In genomic region chr17:2996938-2997670, GRCh38 we compare ENCODE assay signal across 21 cellular contexts.
DNase-seq lines count a peak whose midpoint lies in the region; ATAC-seq and TF ChIP-seq lines count a peak whose summit lies in the region.
"Had no signal": no experiment of that assay in that cellular context is flagged by ENCODE, and none has a peak within 500 bp of the region (broad histone marks: within the 10 kb centered on the region; RNA-seq: fewer than 3 reads in every experiment).

No MANE protein-coding gene starts in this region.

- CTCF ChIA-PET in PC-3 (lab: Charles Lee), result no interaction called here

- H4K20me1 ChIP-seq in PC-3 (ENCODE audit: low read length), result no peaks in the 10 kb centered on the region

- H3K9me3 ChIP-seq in PC-3 (ENCODE audit: low read length), result no peaks in the 10 kb centered on the region
- no peaks in the 10 kb centered on the region for H3K9me3 ChIP-seq in body of pancreas
- no peaks in the 10 kb centered on the region for H3K9me3 ChIP-seq in ovary
- no peaks in the 10 kb centered on the region for H3K9me3 ChIP-seq in suprapubic skin
- H3K9me3 ChIP-seq: ascending aorta, HAP-1 had no signal

- no peaks in the 10 kb centered on the region for H3K9me2 ChIP-seq in PC-3 (replicated peaks; ENCODE audit: low read length)

- peaks cover 25% of the 10 kb centered on the region for H3K4me1 ChIP-seq in PC-3 (ENCODE audit: insufficient read depth, low read length)
- H3K4me1 ChIP-seq in body of pancreas, result peaks cover 34% of the 10 kb centered on the region
- H3K4me1 ChIP-seq in ovary (ENCODE audit: insufficient read depth), result peaks cover 19% of the 10 kb centered on the region
- H3K4me1 ChIP-seq in suprapubic skin, result peaks cover 8% of the 10 kb centered on the region
- H3K4me1 ChIP-seq: ascending aorta, HAP-1 had no signal

- no peak for TF ChIP-seq CTCF in PC-3 (conservative IDR thresholded peaks at IDR 0.05; ENCODE audit: low read depth, low read length)
- no peak for TF ChIP-seq CTCF in body of pancreas (IDR thresholded peaks at IDR 0.05)
- no peak for TF ChIP-seq CTCF in ovary (IDR thresholded peaks at IDR 0.05)
- TF ChIP-seq CTCF in suprapubic skin (IDR thresholded peaks at IDR 0.05), result no peak

- H3K36me3 ChIP-seq in PC-3 (ENCODE audit: low read depth, low read length) (no peaks in the 10 kb centered on the region), body of pancreas (replicated peaks in 1 of 2; ENCODE audit: insufficient read depth in 1 of 2, low read depth in 2 of 2) (peaks cover 0 to 8% of the 10 kb centered on the region in 2 donors), ovary (no peaks in the 10 kb centered on the region), suprapubic skin (peaks cover 15% of the 10 kb centered on the region)
- H3K36me3 ChIP-seq: ascending aorta, HAP-1 had no signal

- TF ChIP-seq EP300 in ovary (IDR thresholded peaks at IDR 0.05) (no peak), suprapubic skin (IDR thresholded peaks at IDR 0.05) (no peak)

- H3F3A ChIP-seq in PC-3 (ENCODE audit: low read length, unreplicated experiment), result no peaks in the 10 kb centered on the region

- peak; percentile 46 for ATAC-seq in PC-3
- ATAC-seq in body of pancreas, result peak; percentile 71
- ATAC-seq in GM19467 (IDR thresholded peaks at IDR 0.05; ENCODE audit: unreplicated experiment), result no peak
- ATAC-seq: activated T-cell treated with anti-CD3 and anti-CD28 coated beads, Interleukin-2, amount 50 U/mL, for 4 hours had no signal

- H3K79me2 ChIP-seq in PC-3 (ENCODE audit: low read length), result no peaks in the 10 kb centered on the region

- intact Hi-C loops in PC-3 (cut with micrococcal nuclease) (no loop called here), body of pancreas (cut with DNase I) (no loop called here), ovary (cut with DNase I) (no loop called here)

- H3K27me3 ChIP-seq in PC-3 (ENCODE audit: low read length) (no peaks in the 10 kb centered on the region), body of pancreas (no peaks in the 10 kb centered on the region), ovary (no peaks in the 10 kb centered on the region), suprapubic skin (no peaks in the 10 kb centered on the region)
- H3K27me3 ChIP-seq: ascending aorta had no signal

- TF ChIP-seq POLR2A in body of pancreas (IDR thresholded peaks at IDR 0.05) (no peak), ovary (IDR thresholded peaks at IDR 0.05) (no peak), suprapubic skin (IDR thresholded peaks at IDR 0.05) (no peak)

- in situ Hi-C loops in KBM-7 (cut with MboI; ENCODE audit: low pct_unique_long_range_greater_than_20kb, low sequenced_read_pairs), result no loop called here

- DNase-seq in PC-3 (peak; percentile 76), body of pancreas (peak; percentile 46 to 81 (median 64)), ovary (peak in 1 of 5 donors; percentile 37), suprapubic skin (ENCODE audit: low spot score in 2 of 2) (no peak), KBM-7 (no peak), NOMO-1 treated with dmso at 0.1 percent for 144 hours (lab: John Stamatoyannopoulos, UW; ENCODE audit: unreplicated experiment) (no peak)
- DNase-seq: activated CD4-positive, CD25-positive, alpha-beta regulatory T cell treated with anti-CD3 and anti-CD28 coated beads, Interleukin-2, amount 50 U/mL, for 72 hours; activated naive CD4-positive, alpha-beta T cell treated with anti-CD3 and anti-CD28 coated beads, Interleukin-2, amount 10 ng/mL, durations not matched to agents 7 days and 5 days; activated T-cell treated with anti-CD3 and anti-CD28 coated beads, Interleukin-2, amount 50 U/mL, for 4 hours; CD8-positive, alpha-beta memory T cell; foreskin melanocyte; GDM1; MV-4-11; NCI-H1694; NCI-H2171; NCI-H526; RPMI8226; T-helper 9 cell had no signal

- H3K4me3 ChIP-seq in PC-3 (ENCODE audit: low read length) (no peak overlapping the region), body of pancreas (no peak overlapping the region), ovary (no peak overlapping the region), suprapubic skin (no peak overlapping the region)
- H3K4me3 ChIP-seq: ascending aorta, HAP-1 had no signal

- H3K27ac ChIP-seq in PC-3 (ENCODE audit: low read length) (no peak overlapping the region), body of pancreas (peak overlapping the region; percentile 78 to 89 (median 81)), ovary (peak overlapping the region; percentile 37 to 65), suprapubic skin (peak overlapping the region; percentile 79)

- POLR2A ChIA-PET in PC-3 (lab: Charles Lee; ENCODE audit: unreplicated experiment), result no interaction called here

- H2AFZ ChIP-seq in PC-3 (ENCODE audit: low read length), result no peak overlapping the region

- WGBS in body of pancreas, 2 donors, result 50 to 70% methylated on average over 8 to 11 of the region's 11 CpGs
- WGBS in ovary, 3 donors, result 89 to 94% (median 91%) methylated on average over 11 of the region's 11 CpGs
- WGBS in suprapubic skin, result 84% methylated on average over 11 of the region's 11 CpGs

- H3K4me2 ChIP-seq in PC-3 (ENCODE audit: low read length), result no peak overlapping the region

- no peak overlapping the region for H3K9ac ChIP-seq in PC-3 (ENCODE audit: low read length)

- no TSS peak for BruUV-seq in PC-3 (replicated peaks; lab: Mats Ljungman, UMichigan)

Comparison
In these comparisons a context has a peak if more than half of its experiments do, and no peak if none do; other contexts are left out.
1. DNase-seq: peak in PC-3 (single experiment) and body of pancreas (4 of 4); none in suprapubic skin (0 of 2), KBM-7 (single experiment) and NOMO-1 treated with dmso at 0.1 percent for 144 hours (single experiment).